8 cellular contexts compared by ENCODE assay signal in the genomic region with DNA sequence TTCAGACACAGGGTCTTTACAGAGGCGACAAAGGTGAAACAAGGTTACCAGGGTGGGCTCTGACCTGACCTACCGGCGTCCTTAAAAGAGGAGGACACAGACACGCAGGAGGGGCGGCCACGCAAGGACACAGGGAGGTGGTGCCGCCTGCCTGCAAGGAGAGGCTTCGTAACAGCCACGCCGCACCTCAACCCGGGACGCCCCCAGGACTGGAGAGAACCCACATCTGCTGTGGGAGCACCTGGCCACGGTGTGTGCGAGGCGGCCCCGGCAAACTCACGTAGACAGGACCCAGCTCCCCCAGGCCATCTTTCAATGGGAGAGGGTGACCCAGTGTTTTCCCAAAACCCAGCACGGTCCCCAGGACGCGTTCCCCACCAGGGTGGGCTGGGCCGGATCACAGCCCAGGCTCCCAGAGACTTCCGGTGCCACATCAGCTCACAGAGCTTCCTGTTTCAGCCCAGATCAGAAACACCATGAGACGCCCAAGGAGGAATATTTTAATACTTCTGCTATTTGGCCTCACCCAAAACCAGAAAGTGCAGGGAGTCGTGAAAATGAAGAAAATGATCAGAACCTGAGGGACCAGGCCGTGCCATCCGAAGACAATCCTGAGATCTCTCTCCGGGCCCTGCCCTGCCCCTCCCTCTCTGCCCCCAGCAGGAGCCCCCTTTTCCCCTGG.
DNase-seq lines count a peak whose midpoint lies in the region; ATAC-seq, FAIRE-seq and TF ChIP-seq lines count a peak whose summit lies in the region.
"Not testable (repeated sequence)": the region's sequence is repeated elsewhere in the genome, so short reads cannot be mapped to it uniquely, and the experiment has no call there.

No MANE protein-coding gene starts in this region.

- 15% methylated on average over 11 of the region's 27 CpGs for WGBS in GM12878 (ENCODE audit: insufficient coverage, insufficient replicate concordance, low lambda C conversion rate, missing lambda C conversion rate)

- peak overlapping the region; percentile 90 to 99 (median 92) for H3K27ac Mint-ChIP-seq in CD4-positive, CD25-positive, alpha-beta regulatory T cell
- H3K27ac Mint-ChIP-seq in activated CD4-positive, alpha-beta T cell treated with anti-CD3 and anti-CD28 coated beads, Interleukin-2, amount 10 ng/mL, durations not matched to agents 7 days and 5 days = peak overlapping the region; percentile 89
- H3K27ac Mint-ChIP-seq in activated T-helper 17 cell treated with anti-CD3 and anti-CD28 coated beads, Interleukin-2, amount 50 U/mL, for 72 hours = peak overlapping the region; percentile 48

- TF ChIP-seq EP300 in GM12878 (IDR thresholded peaks at IDR 0.05; ENCODE audit: borderline replicate concordance in 1 of 2, control insufficient read depth in 1 of 2, low read depth in 2 of 2, low read length in 2 of 2) = not testable (repeated sequence)

- RAD21 ChIA-PET in GM12878 (lab: Charles Lee; ENCODE audit: unreplicated experiment) = not testable (repeated sequence)

- not testable (repeated sequence) for TF ChIP-seq RAD21 in GM12878 (IDR thresholded peaks at IDR 0.05; ENCODE audit: insufficient read depth, low read depth, low read length)

- not testable (repeated sequence) for BruUV-seq in GM12878 (replicated peaks; lab: Mats Ljungman, UMichigan)

- not testable (repeated sequence) for H3K9me3 Mint-ChIP-seq in CD4-positive, CD25-positive, alpha-beta regulatory T cell; activated CD4-positive, alpha-beta T cell treated with anti-CD3 and anti-CD28 coated beads, Interleukin-2, amount 10 ng/mL, durations not matched to agents 7 days and 5 days; activated T-helper 17 cell treated with anti-CD3 and anti-CD28 coated beads, Interleukin-2, amount 50 U/mL, for 72 hours

- H3K9me3 ChIP-seq in CD4-positive, CD25-positive, alpha-beta regulatory T cell (ENCODE audit: control insufficient read depth in 2 of 2, low read length in 2 of 2); OCI-LY1 (ENCODE audit: low read length); GM12878 (replicated peaks; ENCODE audit: control insufficient read depth, insufficient read depth, low read length): not testable (repeated sequence)

- POLR2A ChIA-PET in activated CD4-positive, alpha-beta T cell treated with anti-CD3 and anti-CD28 coated beads, Interleukin-2, amount 10 ng/mL, durations not matched to agents 7 days and 5 days (lab: Charles Lee); GM12878 (lab: Charles Lee): not testable (repeated sequence)

- H3F3A ChIP-seq in OCI-LY1 (ENCODE audit: insufficient read depth, low read length) = not testable (repeated sequence)

- H3K36me3 Mint-ChIP-seq in CD4-positive, CD25-positive, alpha-beta regulatory T cell; activated CD4-positive, alpha-beta T cell treated with anti-CD3 and anti-CD28 coated beads, Interleukin-2, amount 10 ng/mL, durations not matched to agents 7 days and 5 days (ENCODE audit: low read depth); activated T-helper 17 cell treated with anti-CD3 and anti-CD28 coated beads, Interleukin-2, amount 50 U/mL, for 72 hours (ENCODE audit: low read depth): not testable (repeated sequence)

- H3K79me2 ChIP-seq in OCI-LY1 (ENCODE audit: insufficient read depth, low read length); GM12878 (ENCODE audit: control insufficient read depth, insufficient read depth, low read length): not testable (repeated sequence)

- intact Hi-C loops in GM12878 (cut with micrococcal nuclease; ENCODE audit: unreplicated experiment); posterior vena cava (cut with DNase I): not testable (repeated sequence)

- TF ChIP-seq CTCF in OCI-LY1 (IDR thresholded peaks at IDR 0.05; ENCODE audit: low read length); GM12878 (IDR thresholded peaks at IDR 0.05 in 2 of 3, conservative IDR thresholded peaks at IDR 0.05 in 1 of 3; ENCODE audit: control insufficient read depth in 2 of 3, extremely low read depth in 1 of 3, insufficient read depth in 1 of 3, low read depth in 3 of 3, low read length in 3 of 3): not testable (repeated sequence)

- not testable (repeated sequence) for H3K4me2 ChIP-seq in OCI-LY1 (ENCODE audit: low read length)
- H3K4me2 ChIP-seq in GM12878 (ENCODE audit: control insufficient read depth, insufficient read depth) = 0 out of 2 replicates have a peak overlapping the region, but pooled peaks have one; percentile 9

- DNase-seq in CD4-positive, CD25-positive, alpha-beta regulatory T cell = peak in 2 of 3 donors; percentile 21 to 26
- not testable (repeated sequence) for DNase-seq in activated CD4-positive, alpha-beta T cell treated with anti-CD3 and anti-CD28 coated beads, Interleukin-2, amount 10 ng/mL, durations not matched to agents 7 days and 5 days; GM12878 (ENCODE audit: low read depth, low spot score); left lobe of liver (ENCODE audit: low spot score)
- DNase-seq in posterior vena cava (ENCODE audit: low spot score) = peak; percentile 70
- DNase-seq in stimulated activated CD8-positive, alpha-beta memory T cell treated with anti-CD3 and anti-CD28 coated beads, Interleukin-7, amount 100 ng/mL, for 24 hours (ENCODE audit: low read depth) = peak; percentile 14

- ATAC-seq in CD4-positive, CD25-positive, alpha-beta regulatory T cell (ENCODE audit: low read depth in 2 of 2); activated T-helper 17 cell treated with anti-CD3 and anti-CD28 coated beads, Interleukin-2, amount 50 U/mL, for 72 hours (replicated peaks): not testable (repeated sequence)
- ATAC-seq in GM12878 = peak; percentile 14
- peak; percentile 16 for ATAC-seq in left lobe of liver

- not testable (repeated sequence) for H3K4me1 Mint-ChIP-seq in CD4-positive, CD25-positive, alpha-beta regulatory T cell; activated T-helper 17 cell treated with anti-CD3 and anti-CD28 coated beads, Interleukin-2, amount 50 U/mL, for 72 hours
- peaks cover 11% of the 10 kb centered on the region for H3K4me1 Mint-ChIP-seq in activated CD4-positive, alpha-beta T cell treated with anti-CD3 and anti-CD28 coated beads, Interleukin-2, amount 10 ng/mL, durations not matched to agents 7 days and 5 days

- not testable (repeated sequence) for H3K4me1 ChIP-seq in CD4-positive, CD25-positive, alpha-beta regulatory T cell (ENCODE audit: control insufficient read depth, insufficient read depth, low read length, poor library complexity, severe bottlenecking); GM12878 (ENCODE audit: control insufficient read depth, insufficient read depth, low read length)
- peaks cover 17% of the 10 kb centered on the region for H3K4me1 ChIP-seq in OCI-LY1 (ENCODE audit: insufficient read depth, low read length, severe bottlenecking)

- not testable (repeated sequence) for H3K27me3 Mint-ChIP-seq in CD4-positive, CD25-positive, alpha-beta regulatory T cell; activated CD4-positive, alpha-beta T cell treated with anti-CD3 and anti-CD28 coated beads, Interleukin-2, amount 10 ng/mL, durations not matched to agents 7 days and 5 days; activated T-helper 17 cell treated with anti-CD3 and anti-CD28 coated beads, Interleukin-2, amount 50 U/mL, for 72 hours

- peak overlapping the region; percentile 62 to 86 (median 80) for H3K4me3 Mint-ChIP-seq in CD4-positive, CD25-positive, alpha-beta regulatory T cell
- peak overlapping the region; percentile 66 for H3K4me3 Mint-ChIP-seq in activated CD4-positive, alpha-beta T cell treated with anti-CD3 and anti-CD28 coated beads, Interleukin-2, amount 10 ng/mL, durations not matched to agents 7 days and 5 days
- H3K4me3 Mint-ChIP-seq in activated T-helper 17 cell treated with anti-CD3 and anti-CD28 coated beads, Interleukin-2, amount 50 U/mL, for 72 hours = peak overlapping the region; percentile 70

- CTCF ChIA-PET in activated CD4-positive, alpha-beta T cell treated with anti-CD3 and anti-CD28 coated beads, Interleukin-2, amount 10 ng/mL, durations not matched to agents 7 days and 5 days (lab: Charles Lee); GM12878 (lab: Yijun Ruan, JAX): not testable (repeated sequence)

- not testable (repeated sequence) for H3K9ac ChIP-seq in OCI-LY1 (ENCODE audit: low read length)
- H3K9ac ChIP-seq in GM12878 (ENCODE audit: control insufficient read depth, insufficient read depth, low read length) = peak overlapping the region; percentile 49; the same call in 1 of the 2 replicates

- peak overlapping the region; percentile 70 for H3K27ac ChIP-seq in CD4-positive, CD25-positive, alpha-beta regulatory T cell (ENCODE audit: insufficient read depth, low read length, poor library complexity, severe bottlenecking)
- H3K27ac ChIP-seq in OCI-LY1 (ENCODE audit: low read depth, low read length, poor library complexity, severe bottlenecking) (peak overlapping the region; percentile 81), GM12878 (ENCODE audit: control insufficient read depth, insufficient read depth) (peak overlapping the region; percentile 80)

- H4K20me1 ChIP-seq in OCI-LY1 (ENCODE audit: insufficient read depth, low read length); GM12878 (ENCODE audit: control insufficient read depth, insufficient read depth): not testable (repeated sequence)

- in situ Hi-C loops in GM12878 (cut with MboI) = not testable (repeated sequence)

- not testable (repeated sequence) for H3K36me3 ChIP-seq in CD4-positive, CD25-positive, alpha-beta regulatory T cell (ENCODE audit: control insufficient read depth, insufficient read depth, low read length); OCI-LY1 (ENCODE audit: insufficient read depth, low read length); GM12878 (ENCODE audit: control insufficient read depth in 2 of 2, insufficient read depth in 2 of 2, low read length in 1 of 2)

- not testable (repeated sequence) for H3K9me2 ChIP-seq in OCI-LY1 (ENCODE audit: low read depth, low read length)

- not testable (repeated sequence) for H2AFZ ChIP-seq in OCI-LY1 (ENCODE audit: low read length); GM12878 (ENCODE audit: control insufficient read depth, low read depth, low read length)

- not testable (repeated sequence) for FAIRE-seq in GM12878 (lab: Jason Lieb, UNC)

- 0 out of 2 replicates have a peak, but pooled peaks have one; percentile 27 for TF ChIP-seq POLR2A in GM12878 (IDR thresholded peaks at IDR 0.05; ENCODE audit: low read depth, low read length)

- H3K4me3 ChIP-seq in CD4-positive, CD25-positive, alpha-beta regulatory T cell (ENCODE audit: low read depth, low read length); OCI-LY1 (ENCODE audit: low read depth, low read length, poor library complexity, severe bottlenecking); GM12878: not testable (repeated sequence)

- SMC1A ChIA-PET in GM12878 (lab: Charles Lee; ENCODE audit: uncharacterized antibody, unreplicated experiment) = not testable (repeated sequence)

- not testable (repeated sequence) for H3K27me3 ChIP-seq in CD4-positive, CD25-positive, alpha-beta regulatory T cell (ENCODE audit: control insufficient read depth, insufficient read depth, low read length); OCI-LY1 (ENCODE audit: insufficient read depth, low read length); GM12878 (replicated peaks in 1 of 2; ENCODE audit: control insufficient read depth in 2 of 2, insufficient read depth in 2 of 2, low read length in 1 of 2)
